ENCODE assay signal across 8 cellular contexts in the genomic region with DNA sequence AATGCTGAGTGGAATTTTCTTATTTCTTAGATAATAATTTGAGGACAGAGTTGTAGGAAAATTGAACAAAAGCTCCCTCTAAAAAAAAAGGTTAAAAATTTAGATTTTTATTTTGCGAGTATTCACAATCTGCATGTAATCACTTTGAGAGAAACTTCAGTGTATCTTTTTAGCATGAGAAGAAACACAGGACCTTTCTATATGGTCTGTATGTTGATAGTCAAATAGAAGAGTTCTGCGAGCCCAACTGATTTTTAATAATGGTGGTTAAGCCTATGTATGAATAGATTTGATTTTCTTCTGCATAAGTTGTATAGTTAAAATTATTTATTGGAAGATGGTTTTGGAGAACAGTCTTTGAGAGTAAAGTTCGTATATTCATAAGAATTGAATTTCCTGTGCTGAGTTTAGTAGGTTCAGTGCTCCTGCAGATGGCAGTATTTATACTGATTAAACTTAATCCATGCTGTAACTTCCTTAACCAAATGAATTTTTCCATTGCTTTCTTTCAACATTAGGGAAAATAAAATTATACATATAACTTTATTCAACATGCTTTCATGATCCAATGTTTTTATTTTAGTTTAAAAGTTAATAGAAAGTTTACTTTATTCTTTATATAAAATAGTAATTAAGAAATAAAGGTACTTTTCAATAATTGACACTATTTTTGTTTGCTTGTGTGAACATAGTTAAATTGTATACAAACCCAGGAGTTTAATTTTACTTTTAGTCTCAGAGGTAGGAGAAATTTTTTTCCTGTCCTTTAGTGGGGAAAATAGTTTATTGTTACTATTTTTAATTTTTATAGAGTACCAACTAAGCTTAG. TPM values are rescaled to one million over a fixed set of nuclear protein-coding genes. Genes with fewer than 3 reads are reported as not detected.
DNase-seq lines count a peak whose midpoint lies in the region; ATAC-seq and TF ChIP-seq lines count a peak whose summit lies in the region.
"Had no signal": no experiment of that assay in that cellular context is flagged by ENCODE, and none has a peak within 500 bp of the region (broad histone marks: within the 10 kb centered on the region; RNA-seq: fewer than 3 reads in every experiment).

No MANE protein-coding gene starts in this region.

- H3K27ac Mint-ChIP-seq in endothelial cell (ENCODE audit: unreplicated experiment) (no peak overlapping the region), progenitor cell of endocrine pancreas (no peak overlapping the region)
- H3K27ac Mint-ChIP-seq: activated CD4-positive, alpha-beta memory T cell treated with anti-CD3 and anti-CD28 coated beads, Interleukin-2, amount 10 ng/mL, durations not matched to agents 7 days and 5 days had no signal

- H3K9ac ChIP-seq in OCI-LY3 (ENCODE audit: low read length) = no peak overlapping the region

- H3K4me3 Mint-ChIP-seq in endothelial cell (ENCODE audit: unreplicated experiment) = no peak overlapping the region
- H3K4me3 Mint-ChIP-seq in progenitor cell of endocrine pancreas (ENCODE audit: low read depth) = no peak overlapping the region
- H3K4me3 Mint-ChIP-seq: activated CD4-positive, alpha-beta memory T cell treated with anti-CD3 and anti-CD28 coated beads, Interleukin-2, amount 10 ng/mL, durations not matched to agents 7 days and 5 days had no signal

- no peak overlapping the region for H3K4me2 ChIP-seq in OCI-LY3 (ENCODE audit: low read length)

- peaks cover 65% of the 10 kb centered on the region for H3K79me2 ChIP-seq in OCI-LY3 (ENCODE audit: low read length)

- no peak for ATAC-seq in sciatic nerve

- H3K4me1 ChIP-seq in OCI-LY3 (ENCODE audit: low read length) = no peaks in the 10 kb centered on the region

- H3K27me3 ChIP-seq in OCI-LY3 (ENCODE audit: low read depth, low read length) = no peaks in the 10 kb centered on the region

- H3K36me3 Mint-ChIP-seq in endothelial cell (ENCODE audit: low read depth, unreplicated experiment) (peaks cover 12% of the 10 kb centered on the region), progenitor cell of endocrine pancreas (ENCODE audit: insufficient read depth) (peaks cover 20% of the 10 kb centered on the region)

- DNase-seq in GM03348 (ENCODE audit: low spot score) (peak; percentile 44), endothelial cell (ENCODE audit: low spot score) (no peak), progenitor cell of endocrine pancreas (ENCODE audit: low spot score, unreplicated experiment) (no peak), sciatic nerve (ENCODE audit: low spot score) (no peak), NCI-H510A treated with DMSO at 0.1 percent for 48 hours (lab: John Stamatoyannopoulos, UW) (no peak), NCI-H345 (lab: John Stamatoyannopoulos, UW) (no peak)
- DNase-seq: activated CD4-positive, alpha-beta memory T cell treated with anti-CD3 and anti-CD28 coated beads, Interleukin-2, amount 10 ng/mL, durations not matched to agents 7 days and 5 days had no signal

- no peaks in the 10 kb centered on the region for H3K27me3 Mint-ChIP-seq in endothelial cell (ENCODE audit: unreplicated experiment)
- H3K27me3 Mint-ChIP-seq in progenitor cell of endocrine pancreas = no peaks in the 10 kb centered on the region
- H3K27me3 Mint-ChIP-seq: activated CD4-positive, alpha-beta memory T cell treated with anti-CD3 and anti-CD28 coated beads, Interleukin-2, amount 10 ng/mL, durations not matched to agents 7 days and 5 days had no signal

- H3K4me1 Mint-ChIP-seq in endothelial cell (ENCODE audit: unreplicated experiment) (no peaks in the 10 kb centered on the region), progenitor cell of endocrine pancreas (ENCODE audit: low read depth) (no peaks in the 10 kb centered on the region)

- peaks cover 48% of the 10 kb centered on the region for H3K36me3 ChIP-seq in OCI-LY3 (replicated peaks; ENCODE audit: low read depth, low read length)

- no peaks in the 10 kb centered on the region for H3K9me3 Mint-ChIP-seq in endothelial cell (ENCODE audit: unreplicated experiment)
- H3K9me3 Mint-ChIP-seq in progenitor cell of endocrine pancreas (ENCODE audit: low read depth) = no peaks in the 10 kb centered on the region
- H3K9me3 Mint-ChIP-seq: activated CD4-positive, alpha-beta memory T cell treated with anti-CD3 and anti-CD28 coated beads, Interleukin-2, amount 10 ng/mL, durations not matched to agents 7 days and 5 days had no signal

- H3K4me3 ChIP-seq in OCI-LY3 (ENCODE audit: low read length) = no peak overlapping the region

- intact Hi-C loops in sciatic nerve (cut with DNase I) = no loop called here

- H3K9me3 ChIP-seq in OCI-LY3 (ENCODE audit: insufficient read depth, low read length) = no peaks in the 10 kb centered on the region

- TF ChIP-seq CTCF in OCI-LY3 (IDR thresholded peaks at IDR 0.05; ENCODE audit: low read depth, low read length) = peak; percentile 27; the same call in 1 of the 2 replicates
- TF ChIP-seq CTCF in endothelial cell (IDR thresholded peaks at IDR 0.05; ENCODE audit: unreplicated experiment) = peak; percentile 22
- peak; percentile 54 for TF ChIP-seq CTCF in progenitor cell of endocrine pancreas (IDR thresholded peaks at IDR 0.05; ENCODE audit: unreplicated experiment)

- no peak overlapping the region for H2AFZ ChIP-seq in OCI-LY3 (ENCODE audit: low read depth, low read length)

- peaks cover 14% of the 10 kb centered on the region; the same call in 1 of the 2 replicates for H4K20me1 ChIP-seq in OCI-LY3 (ENCODE audit: insufficient read depth, low read length)

- no peak overlapping the region for H3K27ac ChIP-seq in OCI-LY3 (ENCODE audit: low read length)

RNA-seq across cellular contexts. Expression of a gene that starts 19.6 kb away (rescaled TPM):
- total RNA-seq in endothelial cell (ENCODE audit: unreplicated experiment) (71.6 TPM), progenitor cell of endocrine pancreas (113 and 121 TPM in 2 replicates), sciatic nerve (67.0 TPM)

RNA-seq across cellular contexts. Expression of a gene that starts 49.3 kb away (rescaled TPM):
- total RNA-seq in endothelial cell (ENCODE audit: unreplicated experiment) = not detected
- not detected in 2 replicates for total RNA-seq in progenitor cell of endocrine pancreas
- not detected for total RNA-seq in sciatic nerve
- total RNA-seq: activated CD4-positive, alpha-beta memory T cell treated with anti-CD3 and anti-CD28 coated beads, Interleukin-2, amount 10 ng/mL, durations not matched to agents 7 days and 5 days had no signal
